ENCODE assay signal across 1 cellular context in genomic region chr7:159088016-159088865, GRCh38.
A peak's percentile ranks its signal among the peaks of the same experiment; 100 is the strongest.
TF ChIP-seq lines count a peak whose summit lies in the region.

No MANE protein-coding gene starts in this region.

TF ChIP-seq in K562, 482 proteins besides CTCF, POLR2A, EP300 and RAD21:
- TF ChIP-seq, protein P1, sequence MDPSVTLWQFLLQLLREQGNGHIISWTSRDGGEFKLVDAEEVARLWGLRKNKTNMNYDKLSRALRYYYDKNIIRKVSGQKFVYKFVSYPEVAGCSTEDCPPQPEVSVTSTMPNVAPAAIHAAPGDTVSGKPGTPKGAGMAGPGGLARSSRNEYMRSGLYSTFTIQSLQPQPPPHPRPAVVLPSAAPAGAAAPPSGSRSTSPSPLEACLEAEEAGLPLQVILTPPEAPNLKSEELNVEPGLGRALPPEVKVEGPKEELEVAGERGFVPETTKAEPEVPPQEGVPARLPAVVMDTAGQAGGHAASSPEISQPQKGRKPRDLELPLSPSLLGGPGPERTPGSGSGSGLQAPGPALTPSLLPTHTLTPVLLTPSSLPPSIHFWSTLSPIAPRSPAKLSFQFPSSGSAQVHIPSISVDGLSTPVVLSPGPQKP (CRISPR knock-in tag; IDR thresholded peaks at IDR 0.05), result no peak
- TF ChIP-seq CREB1 (IDR thresholded peaks at IDR 0.05) (no peak), CREB1 (CRISPR knock-in tag; IDR thresholded peaks at IDR 0.05) (0 out of 2 replicates have a peak, but pooled peaks have one; percentile 37), MECOM (CRISPR knock-in tag; IDR thresholded peaks at IDR 0.05) (no peak), MCM5 (IDR thresholded peaks at IDR 0.05; ENCODE audit: low read depth) (no peak), ZEB2 (IDR thresholded peaks at IDR 0.05) (peak; percentile 82)
TF ChIP-seq in K562: peak in this region for 2.
